8 cellular contexts compared by ENCODE assay signal in genomic region chr7:101953248-101953819, GRCh38.
DNase-seq lines count a peak whose midpoint lies in the region; ATAC-seq and TF ChIP-seq lines count a peak whose summit lies in the region.

No MANE protein-coding gene starts in this region.

- POLR2A ChIA-PET in naive thymus-derived CD8-positive, alpha-beta T cell (lab: Charles Lee): no interaction called here

- H3K9me3 Mint-ChIP-seq in stimulated activated memory B cell treated with anti-CD40 and anti-IgM and Interleukin-4, amounts not matched to agents 10 μg/mL and 1 μg/mL and 100 μg/mL, for 72 hours: no peaks in the 10 kb centered on the region
- no peaks in the 10 kb centered on the region for H3K9me3 Mint-ChIP-seq in naive thymus-derived CD8-positive, alpha-beta T cell

- TF ChIP-seq EP300 in esophagus muscularis mucosa (IDR thresholded peaks at IDR 0.05): peak; percentile 43

- no peaks in the 10 kb centered on the region for H3K27me3 ChIP-seq in esophagus muscularis mucosa

- peak overlapping the region; percentile 82 to 92 (median 86) for H3K27ac ChIP-seq in esophagus muscularis mucosa (replicated peaks in 1 of 4)

- 27% methylated on average over 14 of the region's 14 CpGs for WGBS in esophagus muscularis mucosa

- peak overlapping the region in 2 of 4 donors; percentile 5 to 15 for H3K4me3 ChIP-seq in esophagus muscularis mucosa

- H3K27ac Mint-ChIP-seq in stimulated activated memory B cell treated with anti-CD40 and anti-IgM and Interleukin-4, amounts not matched to agents 10 μg/mL and 1 μg/mL and 100 μg/mL, for 72 hours: peak overlapping the region; percentile 73
- H3K27ac Mint-ChIP-seq in naive thymus-derived CD8-positive, alpha-beta T cell: no peak overlapping the region

- H3K4me1 Mint-ChIP-seq in stimulated activated memory B cell treated with anti-CD40 and anti-IgM and Interleukin-4, amounts not matched to agents 10 μg/mL and 1 μg/mL and 100 μg/mL, for 72 hours: peaks cover 56% of the 10 kb centered on the region
- peaks cover 13 to 35% (median 27%) of the 10 kb centered on the region in 4 donors for H3K4me1 Mint-ChIP-seq in naive thymus-derived CD8-positive, alpha-beta T cell

- H3K4me3 Mint-ChIP-seq in stimulated activated memory B cell treated with anti-CD40 and anti-IgM and Interleukin-4, amounts not matched to agents 10 μg/mL and 1 μg/mL and 100 μg/mL, for 72 hours: peak overlapping the region; percentile 46
- H3K4me3 Mint-ChIP-seq in naive thymus-derived CD8-positive, alpha-beta T cell: no peak overlapping the region

- peak in 2 of 3 experiments; percentile 14 to 20 for TF ChIP-seq CTCF in esophagus muscularis mucosa (IDR thresholded peaks at IDR 0.05)

- intact Hi-C loops in esophagus muscularis mucosa (cut with DNase I): loop anchor here (5.0 to 10.0 kb wide), 2 partner anchors 71 to 171 kb away; no protein-coding TSS in a partner anchor

- no peak for DNase-seq in activated CD4-positive, CD25-positive, alpha-beta regulatory T cell treated with anti-CD3 and anti-CD28 coated beads, Interleukin-2, amount 50 U/mL, for 72 hours
- DNase-seq in NCI-H2227 treated with DMSO at 0.1 percent for 48 hours (lab: John Stamatoyannopoulos, UW): peak; percentile 78
- no peak for DNase-seq in esophagus muscularis mucosa (ENCODE audit: extremely low spot score)
- no peak for DNase-seq in activated gamma-delta T cell (lab: John Stamatoyannopoulos, UW)
- no peak for DNase-seq in putamen (ENCODE audit: low spot score)
- DNase-seq in naive thymus-derived CD8-positive, alpha-beta T cell: no peak

- TF ChIP-seq POLR2A in esophagus muscularis mucosa (IDR thresholded peaks at IDR 0.05; ENCODE audit: low read depth): no peak

- no peaks in the 10 kb centered on the region for H3K9me3 ChIP-seq in esophagus muscularis mucosa

- ATAC-seq in activated CD4-positive, CD25-positive, alpha-beta regulatory T cell treated with anti-CD3 and anti-CD28 coated beads, Interleukin-2, amount 50 U/mL, for 24 hours: peak; percentile 67 to 77
- peak; percentile 87 for ATAC-seq in stimulated activated memory B cell treated with anti-CD40 and anti-IgM and Interleukin-4, amounts not matched to agents 10 μg/mL and 1 μg/mL and 100 μg/mL, for 72 hours
- ATAC-seq in naive thymus-derived CD8-positive, alpha-beta T cell: no peak

- H3K4me1 ChIP-seq in esophagus muscularis mucosa: peaks cover 57 to 86% (median 76%) of the 10 kb centered on the region in 4 donors

- no peaks in the 10 kb centered on the region for H3K36me3 ChIP-seq in esophagus muscularis mucosa

- no peaks in the 10 kb centered on the region for H3K27me3 Mint-ChIP-seq in stimulated activated memory B cell treated with anti-CD40 and anti-IgM and Interleukin-4, amounts not matched to agents 10 μg/mL and 1 μg/mL and 100 μg/mL, for 72 hours
- no peaks in the 10 kb centered on the region for H3K27me3 Mint-ChIP-seq in naive thymus-derived CD8-positive, alpha-beta T cell

- H3K36me3 Mint-ChIP-seq in stimulated activated memory B cell treated with anti-CD40 and anti-IgM and Interleukin-4, amounts not matched to agents 10 μg/mL and 1 μg/mL and 100 μg/mL, for 72 hours: peaks cover 11% of the 10 kb centered on the region
- H3K36me3 Mint-ChIP-seq in naive thymus-derived CD8-positive, alpha-beta T cell: peaks cover 0 to 13% (median 2%) of the 10 kb centered on the region in 3 donors

Comparison
In these comparisons a context has a peak if more than half of its experiments do, and no peak if none do; other contexts are left out.
1. ATAC-seq: peak in activated CD4-positive, CD25-positive, alpha-beta regulatory T cell treated with anti-CD3 and anti-CD28 coated beads, Interleukin-2, amount 50 U/mL, for 24 hours (2 of 2) and stimulated activated memory B cell treated with anti-CD40 and anti-IgM and Interleukin-4, amounts not matched to agents 10 μg/mL and 1 μg/mL and 100 μg/mL, for 72 hours (single experiment); none in naive thymus-derived CD8-positive, alpha-beta T cell (0 of 2).